In the genomic region with DNA sequence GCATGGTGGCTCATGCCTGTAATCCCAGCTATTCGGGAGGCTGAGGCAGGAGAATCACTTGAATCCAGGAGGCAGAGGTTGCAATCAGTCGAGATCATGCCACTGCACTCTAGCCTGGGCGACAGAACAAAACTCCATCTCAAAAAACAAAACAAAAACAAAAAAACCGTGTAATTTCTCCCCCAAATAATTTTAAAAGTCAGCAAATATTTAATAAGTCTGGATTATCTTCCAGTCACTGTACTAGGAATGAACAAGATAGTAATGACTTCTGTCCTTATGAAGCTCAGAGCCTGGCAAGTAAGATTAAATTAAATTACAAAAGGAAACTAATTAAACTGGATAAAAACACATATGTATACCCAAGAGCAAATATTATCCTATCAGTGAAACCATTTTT, we compare ENCODE assay signal across 34 cellular contexts.
"Had no signal": no experiment of that assay in that cellular context is flagged by ENCODE, and none has a peak within 500 bp of the region (broad histone marks: within the 10 kb centered on the region; RNA-seq: fewer than 3 reads in every experiment).

No MANE protein-coding gene starts in this region.

- H3K36me3 ChIP-seq: MG63 had no signal

- H3K9me3 ChIP-seq: MG63 had no signal

- DNase-seq: Karpas-422, Kasumi-1, MG63, MM.1S, MV-4-11, NCI-H1048, NCI-H1092, NCI-H1092 treated with DMSO at 0.1 percent for 48 hours, NCI-H1105, NCI-H1105 treated with DMSO at 0.1 percent for 48 hours, NCI-H1417, NCI-H1417 treated with DMSO at 0.1 percent for 48 hours, NCI-H1436, NCI-H1436 treated with DMSO at 0.1 percent for 48 hours, NCI-H146, NCI-H1694, NCI-H1694 treated with DMSO at 0.1 percent for 48 hours, NCI-H187, NCI-H187 treated with DMSO at 0.1 percent for 48 hours, NCI-H1930, NCI-H2029, NCI-H2029 treated with DMSO at 0.1 percent for 48 hours, NCI-H2081, NCI-H2081 treated with DMSO at 0.1 percent for 48 hours, NCI-H2107, NCI-H2171, NCI-H2171 treated with DMSO at 0.1 percent for 48 hours, NCI-H2227 treated with DMSO at 0.1 percent for 48 hours, NCI-H226, NCI-H345, NCI-H446, NCI-H446 treated with DMSO at 0.1 percent for 48 hours, NCI-H510A, NCI-H510A treated with DMSO at 0.1 percent for 48 hours had no signal

- H3K27me3 ChIP-seq: MG63 had no signal

- H3K4me3 ChIP-seq: MG63 had no signal
